In genomic region chr7:54774785-54775740, GRCh38 we compare ENCODE assay signal across 1 cellular context.
TF ChIP-seq lines count a peak whose summit lies in the region.

No MANE protein-coding gene starts in this region.

TF ChIP-seq in H1, 55 proteins besides CTCF, POLR2A, EP300 and RAD21 (continued from another document):
- no peak for TF ChIP-seq USF2 (IDR thresholded peaks at IDR 0.05; ENCODE audit: low read length)
- no peak for TF ChIP-seq PHF8 (conservative IDR thresholded peaks at IDR 0.05; ENCODE audit: low read depth, low read length)
- no peak for TF ChIP-seq SAP30 (IDR thresholded peaks at IDR 0.05; ENCODE audit: insufficient read depth, insufficient replicate concordance, low read length)
- TF ChIP-seq ATF3 (IDR thresholded peaks at IDR 0.05; ENCODE audit: insufficient read depth, low read depth, low read length) = no peak
- TF ChIP-seq KDM4A (IDR thresholded peaks at IDR 0.05; ENCODE audit: low read depth, low read length, severe bottlenecking) = no peak
- TF ChIP-seq CHD1 (IDR thresholded peaks at IDR 0.05; ENCODE audit: low read depth, low read length) = no peak
- no peak for TF ChIP-seq RXRA (IDR thresholded peaks at IDR 0.05; ENCODE audit: insufficient read depth, low read depth, low read length)
- no peak for TF ChIP-seq RBBP5 (IDR thresholded peaks at IDR 0.05; ENCODE audit: borderline replicate concordance, low read depth, low read length)
- no peak for TF ChIP-seq NRF1 (IDR thresholded peaks at IDR 0.05; ENCODE audit: low read depth, low read length)
- TF ChIP-seq SP1 (IDR thresholded peaks at IDR 0.05; ENCODE audit: low read depth, low read length) = no peak
- no peak for TF ChIP-seq HDAC2 (IDR thresholded peaks at IDR 0.05; ENCODE audit: borderline replicate concordance in 1 of 2, low read depth in 2 of 2, low read length in 2 of 2)
- no peak for TF ChIP-seq JUN (IDR thresholded peaks at IDR 0.05; ENCODE audit: low read depth, low read length)
- no peak for TF ChIP-seq EZH2 (IDR thresholded peaks at IDR 0.05; ENCODE audit: low read depth, low read length, severe bottlenecking)
- TF ChIP-seq HDAC6 (IDR thresholded peaks at IDR 0.05; ENCODE audit: low read depth, low read length) = no peak
